Comparison of ENCODE assay signal across 8 cellular contexts in the genomic region with DNA sequence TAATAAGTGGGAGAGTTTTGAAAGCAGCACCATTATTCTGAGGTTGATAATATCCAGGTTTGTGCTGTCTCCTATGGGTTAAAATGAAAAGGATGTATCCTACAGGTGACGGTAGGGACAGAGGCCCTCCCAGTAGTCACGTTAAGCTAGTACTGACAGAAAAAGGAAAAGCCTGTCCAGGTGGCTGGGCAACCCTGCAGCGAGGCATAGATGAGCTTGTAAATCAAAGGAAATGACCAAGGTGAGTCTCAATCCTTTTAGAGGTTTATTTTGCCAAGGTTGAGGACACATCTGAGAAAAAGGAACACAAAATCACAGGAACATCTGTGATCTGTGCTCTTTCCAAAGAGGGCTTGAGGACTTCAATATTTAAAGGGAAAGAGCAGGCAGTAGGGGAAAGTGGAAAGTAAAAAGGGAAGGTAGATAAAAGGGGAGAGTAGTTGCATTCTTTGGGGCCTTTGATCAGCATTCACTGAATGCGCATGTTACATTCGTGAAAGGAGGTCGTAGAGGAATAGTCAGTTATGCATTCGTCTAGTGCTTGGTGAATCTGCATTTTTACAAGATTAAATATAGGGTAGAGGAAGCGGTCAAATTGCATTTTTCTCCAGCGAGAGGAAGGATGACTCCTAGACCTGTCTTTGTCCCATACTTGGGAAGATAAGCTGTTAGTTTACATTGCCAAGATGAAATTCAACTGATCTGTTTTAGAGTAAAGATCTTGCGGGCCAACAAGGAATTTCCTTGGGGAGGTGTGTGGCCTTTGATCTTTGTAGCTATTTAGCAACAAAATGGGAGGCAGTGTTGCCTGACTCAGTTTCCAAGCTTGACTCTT. TPM values are rescaled to one million over a fixed set of nuclear protein-coding genes. Genes with fewer than 3 reads are reported as not detected.
A peak's percentile ranks its signal among the peaks of the same experiment; 100 is the strongest.
DNase-seq lines count a peak whose midpoint lies in the region; ATAC-seq, FAIRE-seq and TF ChIP-seq lines count a peak whose summit lies in the region.

No MANE protein-coding gene starts in this region.

- peak overlapping the region; percentile 82 for H2AFZ ChIP-seq in ACC112 (ENCODE audit: low read length, unreplicated experiment)

- no peak for TF ChIP-seq CTCF in MCF 10A (IDR thresholded peaks at IDR 0.05; ENCODE audit: unreplicated experiment)
- no peak for TF ChIP-seq CTCF in GM10248 (IDR thresholded peaks at IDR 0.05; ENCODE audit: control extremely low read depth, extremely low read depth, low read depth, missing control alignments)
- no peak for TF ChIP-seq CTCF in D721Med (IDR thresholded peaks at IDR 0.05; ENCODE audit: insufficient read depth, missing control alignments)

- peak overlapping the region; percentile 80 for H3K4me3 Mint-ChIP-seq in MCF 10A (ENCODE audit: unreplicated experiment)

- H3K36me3 ChIP-seq in ACC112 (ENCODE audit: insufficient read depth, low read length) (peaks cover 15% of the 10 kb centered on the region), HUES48 (ENCODE audit: control insufficient read depth, insufficient read depth, low read length) (peaks cover 11% of the 10 kb centered on the region; the same call in 1 of the 2 replicates)

- no peak for DNase-seq in MCF 10A (ENCODE audit: unreplicated experiment)
- no peak for DNase-seq in GM12891 (ENCODE audit: insufficient read length, low spot score)
- DNase-seq in GM10248 (ENCODE audit: extremely low spot score) = no peak
- no peak for DNase-seq in D721Med (ENCODE audit: insufficient read length, low spot score)

- BruUV-seq in MCF 10A (replicated peaks; lab: Mats Ljungman, UMichigan) = no TSS peak

- H3K27ac ChIP-seq in ACC112 (ENCODE audit: low read depth, low read length) (peak overlapping the region; percentile 96), HUES48 (ENCODE audit: low read depth, low read length) (peak overlapping the region; percentile 84)

- ATAC-seq in GM21717 (IDR thresholded peaks at IDR 0.05; ENCODE audit: unreplicated experiment) = no peak

- peaks cover 31% of the 10 kb centered on the region for H3K4me1 ChIP-seq in ACC112 (ENCODE audit: control insufficient read depth, insufficient read depth, low read length, unreplicated experiment)
- H3K4me1 ChIP-seq in HUES48 (ENCODE audit: control insufficient read depth, insufficient read depth, low read length) = peaks cover 45% of the 10 kb centered on the region
- H3K4me1 ChIP-seq in mononuclear cell (ENCODE audit: insufficient read depth, low read length) = peaks cover 42% of the 10 kb centered on the region

- no peaks in the 10 kb centered on the region for H3K9me3 Mint-ChIP-seq in MCF 10A (ENCODE audit: unreplicated experiment)

- H3K27me3 ChIP-seq in ACC112 (ENCODE audit: insufficient read depth, low read length) = no peaks in the 10 kb centered on the region
- peaks cover 8% of the 10 kb centered on the region for H3K27me3 ChIP-seq in HUES48 (ENCODE audit: control insufficient read depth, insufficient read depth, low read length)
- H3K27me3 ChIP-seq in mononuclear cell (ENCODE audit: insufficient read depth, low read length) = no peaks in the 10 kb centered on the region

- H3K79me2 ChIP-seq in ACC112 (ENCODE audit: control insufficient read depth, insufficient read depth, low read length, unreplicated experiment) = peaks cover 47% of the 10 kb centered on the region

- H3K4me3 ChIP-seq in ACC112 (ENCODE audit: low read depth, low read length) (peak overlapping the region; percentile 81), HUES48 (ENCODE audit: low read depth, low read length) (peak overlapping the region; percentile 71), mononuclear cell (ENCODE audit: low read length) (peak overlapping the region; percentile 90)

- intact Hi-C loops in MCF 10A (cut with micrococcal nuclease) = no loop called here

- no peak overlapping the region for H3K9ac ChIP-seq in HUES48 (ENCODE audit: low read depth, low read length)

- POLR2A ChIA-PET in MCF 10A (lab: Yijun Ruan, JAX) = interaction anchor here (0.6 to 5.8 kb wide), 11 partner anchors 12 to 172 kb away, joined by 3 to 56 read pairs (median 25); partner anchors contain the start of genes CFAP43, GSTO2, ITPRIP and SFR1
- POLR2A ChIA-PET in GM10248 (lab: Yijun Ruan, JAX) = interaction anchor here (1.0 to 1.6 kb wide), 2 partner anchors 13 to 132 kb away, joined by 3 to 4 read pairs; partner anchors contain the start of gene SFR1

- peak overlapping the region; percentile 85 for H3K27ac Mint-ChIP-seq in MCF 10A (ENCODE audit: low read depth, unreplicated experiment)

- peaks cover 22% of the 10 kb centered on the region for H3K4me1 Mint-ChIP-seq in MCF 10A (ENCODE audit: insufficient read depth, unreplicated experiment)

- CTCF ChIA-PET in MCF 10A (lab: Yijun Ruan, JAX) = interaction anchor here (0.7 to 14.7 kb wide), 5 partner anchors 19 to 585 kb away, joined by 3 to 139 read pairs (median 4); partner anchors contain the start of gene GSTO2
- CTCF ChIA-PET in GM10248 (lab: Yijun Ruan, JAX) = interaction anchor here (0.8 to 11.4 kb wide), 12 partner anchors 9 to 98 kb away, joined by 3 to 53 read pairs (median 6); partner anchors contain the start of genes CFAP43 and GSTO2

- FAIRE-seq in GM12891 (lab: Jason Lieb, UNC) (no peak), D721Med (lab: Jason Lieb, UNC) (no peak)

- no peak for TF ChIP-seq POLR2A in GM12891 (IDR thresholded peaks at IDR 0.05; ENCODE audit: low read depth, low read length)

- no peaks in the 10 kb centered on the region for H3K9me3 ChIP-seq in HUES48 (ENCODE audit: control insufficient read depth, insufficient read depth, low read length)
- H3K9me3 ChIP-seq in mononuclear cell (ENCODE audit: low read depth, low read length) = no peaks in the 10 kb centered on the region

- peaks cover 30% of the 10 kb centered on the region for H3K36me3 Mint-ChIP-seq in MCF 10A (ENCODE audit: insufficient read depth, unreplicated experiment)

- H3K27me3 Mint-ChIP-seq in MCF 10A (ENCODE audit: insufficient read depth, unreplicated experiment) = no peaks in the 10 kb centered on the region

TF ChIP-seq in GM12891, 5 proteins besides CTCF, POLR2A, EP300 and RAD21:
- TF ChIP-seq PAX5 (IDR thresholded peaks at IDR 0.05; ENCODE audit: insufficient read depth, low read length, severe bottlenecking) (no peak), SPI1 (IDR thresholded peaks at IDR 0.05; ENCODE audit: low read depth, low read length) (no peak), POLR2AphosphoS5 (IDR thresholded peaks at IDR 0.05; ENCODE audit: low read depth, low read length) (no peak), POU2F2 (IDR thresholded peaks at IDR 0.05; ENCODE audit: low read depth, low read length) (no peak), TAF1 (IDR thresholded peaks at IDR 0.05; ENCODE audit: low read depth, low read length) (no peak)

RNA-seq across cellular contexts. Expression of gene GSTO1, which starts 0.9 kb away (rescaled TPM):
- 54.6 and 61.8 TPM in 2 replicates for total RNA-seq in MCF 10A (2022)
- 60.4 TPM for total RNA-seq in mononuclear cell
- polyA plus RNA-seq in GM12891 (2012; ENCODE audit: low read depth, missing spikeins) = 133 TPM

RNA-seq across cellular contexts. Expression of gene GSTO2, which starts 15.2 kb away (rescaled TPM):
- total RNA-seq in MCF 10A (2022) (33.8 and 40.9 TPM in 2 replicates), mononuclear cell (0.84 TPM)
- polyA plus RNA-seq in GM12891 (2012; ENCODE audit: low read depth, missing spikeins) = 0.73 TPM

RNA-seq across cellular contexts. Expression of gene CFAP43, which starts 21.6 kb away (rescaled TPM):
- total RNA-seq in MCF 10A (2022) = 0.25 and 0.42 TPM in 2 replicates
- 0.10 TPM for total RNA-seq in mononuclear cell
- polyA plus RNA-seq in GM12891 (2012; ENCODE audit: low read depth, missing spikeins) = 0.05 TPM

Comparison
In these comparisons a context has a peak if more than half of its experiments do, and no peak if none do; other contexts are left out.
1. RNA of gene GSTO2, which starts 15.2 kb away (total RNA-seq): 33.8 to 40.9 TPM in MCF 10A; 0.84 TPM in mononuclear cell (single experiment); every median in the first group is over 10 times any median in the second.
2. Peak in every context shown above with its lines, with median percentiles within 50 percentile points of each other: H3K4me3 ChIP-seq.